In the genomic region with DNA sequence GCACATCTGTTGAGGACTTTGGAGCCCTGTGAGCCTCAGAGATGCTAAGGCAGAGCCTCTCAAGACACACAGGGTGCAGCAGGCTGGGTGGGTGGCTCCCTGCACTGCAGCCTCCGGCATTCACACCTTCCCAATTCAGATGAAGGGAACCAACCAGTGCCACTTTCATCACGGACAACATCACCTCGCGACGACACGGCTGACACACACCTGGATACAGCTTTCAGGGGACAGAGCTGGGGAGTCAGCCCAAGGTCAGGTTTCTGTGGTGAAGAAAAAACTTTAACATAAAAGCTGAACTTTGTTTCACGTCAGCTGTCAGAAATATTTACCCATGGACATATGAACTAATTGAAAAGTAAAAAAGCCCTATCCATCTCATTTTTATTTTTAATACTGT, we compare ENCODE assay signal across 25 cellular contexts.
"Had no signal": no experiment of that assay in that cellular context is flagged by ENCODE, and none has a peak within 500 bp of the region (broad histone marks: within the 10 kb centered on the region; RNA-seq: fewer than 3 reads in every experiment).

No MANE protein-coding gene starts in this region.

- H2AFZ ChIP-seq: neural progenitor cell, parathyroid adenoma had no signal

- H3K4me2 ChIP-seq: neural progenitor cell had no signal

- H3K27ac ChIP-seq: neural progenitor cell, ovary, parathyroid adenoma, psoas muscle, right lobe of liver, sigmoid colon, stomach, thoracic aorta, thyroid gland, tibial nerve, upper lobe of left lung, vagina had no signal

- FAIRE-seq: small intestine, urothelium cell line had no signal

- H3K4me3 ChIP-seq: neural progenitor cell, ovary, psoas muscle, right lobe of liver, sigmoid colon, stomach, thoracic aorta, thyroid gland, tibial nerve, upper lobe of left lung, vagina had no signal

- H3K36me3 ChIP-seq: neural progenitor cell, ovary, right lobe of liver, sigmoid colon, stomach, thoracic aorta, thyroid gland, tibial nerve, upper lobe of left lung, vagina had no signal

- H3K4me1 ChIP-seq: neural progenitor cell, parathyroid adenoma, psoas muscle, right lobe of liver, sigmoid colon, stomach, tibial nerve, upper lobe of left lung, vagina had no signal

- H3K9ac ChIP-seq: neural progenitor cell, parathyroid adenoma had no signal

- H3K79me2 ChIP-seq: parathyroid adenoma had no signal

- H3K27me3 ChIP-seq: neural progenitor cell, ovary, right lobe of liver, thyroid gland, upper lobe of left lung, vagina had no signal

- DNase-seq: natural killer cell; occipital lobe; ovary; posterior cingulate gyrus; psoas muscle; right cardiac atrium; right lobe of liver; sigmoid colon; small intestine; stimulated activated CD4-positive, alpha-beta T cell treated with anti-CD3 and anti-CD28 coated beads, Interleukin-15, amount 100 ng/mL, for 24 hours; stimulated activated CD4-positive, alpha-beta T cell treated with anti-CD3 and anti-CD28 coated beads, Interleukin-2, amount 100 ng/mL, for 24 hours; stimulated activated CD4-positive, alpha-beta T cell treated with anti-CD3 and anti-CD28 coated beads, Interleukin-2, amount 100 ng/mL, for 48 hours; stimulated activated CD4-positive, alpha-beta T cell treated with anti-CD3 and anti-CD28 coated beads, Interleukin-4, amount 100 ng/mL, for 24 hours; stimulated activated naive B cell treated with anti-CD40 and anti-IgM and Interleukin-4, amounts not matched to agents 10 μg/mL and 1 μg/mL and 100 μg/mL, for 72 hours; stimulated activated naive CD4-positive, alpha-beta T cell treated with Interleukin-2 at 50 U/mL for 16 hours; stomach; thyroid gland; trophoblast cell; upper lobe of left lung had no signal

- H3K9me3 ChIP-seq: ovary, psoas muscle, right lobe of liver, sigmoid colon, stomach, thoracic aorta, thyroid gland, tibial nerve, upper lobe of left lung, vagina had no signal
